Comparison of ENCODE assay signal across 20 cellular contexts in the genomic region with DNA sequence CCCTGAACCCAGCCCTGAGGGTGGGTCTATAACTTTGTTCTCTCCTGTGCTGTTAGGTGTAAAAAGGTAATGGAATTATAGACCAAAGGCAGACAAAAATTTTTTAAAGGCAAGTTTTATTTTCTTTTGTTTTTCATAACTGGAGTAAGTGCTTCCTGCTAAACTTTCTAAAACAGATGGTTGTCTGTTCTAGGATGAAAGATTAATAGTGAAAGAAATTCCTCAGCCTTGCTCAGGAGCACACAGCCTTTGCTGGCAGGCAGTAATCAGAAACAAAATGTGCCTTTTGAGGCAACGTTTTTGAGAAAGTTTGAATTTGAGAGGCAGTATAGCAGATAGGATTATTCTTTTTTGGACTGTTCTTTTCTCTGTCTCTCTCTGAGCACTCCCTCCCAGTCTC.
"Had no signal": no experiment of that assay in that cellular context is flagged by ENCODE, and none has a peak within 500 bp of the region (broad histone marks: within the 10 kb centered on the region; RNA-seq: fewer than 3 reads in every experiment).

No MANE protein-coding gene starts in this region.

- DNase-seq: activated CD4-positive, alpha-beta T cell treated with anti-CD3 and anti-CD28 coated beads, Interleukin-2, amount 50 U/mL, for 1 hour; activated CD4-positive, CD25-positive, alpha-beta regulatory T cell treated with anti-CD3 and anti-CD28 coated beads, Interleukin-2, amount 50 U/mL, for 72 hours; activated CD8-positive, alpha-beta memory T cell treated with anti-CD3 and anti-CD28 coated beads for 24 hours; activated CD8-positive, alpha-beta memory T cell treated with anti-CD3 and anti-CD28 coated beads, Interleukin-2, amount 50 U/mL, for 48 hours; activated effector memory CD4-positive, alpha-beta T cell treated with anti-CD3 and anti-CD28 coated beads, Interleukin-2, amount 50 U/mL, for 16 hours; activated naive CD4-positive, alpha-beta T cell treated with anti-CD3 and anti-CD28 coated beads, Interleukin-2, amount 50 U/mL, for 16 hours; activated T-cell treated with anti-CD3 and anti-CD28 coated beads, Interleukin-2, amount 50 U/mL, for 72 hours; effector CD8-positive, alpha-beta T cell; left ventricle myocardium superior; mesenchymal stem cell; naive thymus-derived CD4-positive, alpha-beta T cell; occipital lobe; stimulated activated CD4-positive, alpha-beta T cell treated with anti-CD3 and anti-CD28 coated beads, Interleukin-12 subunit alpha, Interleukin-12 subunit beta, amount 100 ng/mL, for 4 hours; stimulated activated CD4-positive, alpha-beta T cell treated with anti-CD3 and anti-CD28 coated beads, Interleukin-1b, Interleukin-23, amount 100 ng/mL, for 48 hours; stimulated activated CD8-positive, alpha-beta memory T cell treated with anti-CD3 and anti-CD28 coated beads, Interleukin-4, amount 100 ng/mL, for 48 hours; stimulated activated naive CD4-positive, alpha-beta T cell; T-helper 2 cell; thyroid gland had no signal

- H3K36me3 ChIP-seq: esophagus muscularis mucosa, thyroid gland had no signal

- H3K27ac ChIP-seq: esophagus muscularis mucosa, thyroid gland, VCaP had no signal

- H3K4me3 ChIP-seq: esophagus muscularis mucosa, thyroid gland had no signal

- H3K4me1 ChIP-seq: esophagus muscularis mucosa, thyroid gland had no signal

- ATAC-seq: activated T-cell treated with anti-CD3 and anti-CD28 coated beads, Interleukin-2, amount 50 U/mL, for 72 hours; left ventricle myocardium superior; naive thymus-derived CD4-positive, alpha-beta T cell had no signal

- H3K27me3 ChIP-seq: esophagus muscularis mucosa, thyroid gland had no signal

- H3K9me3 ChIP-seq: esophagus muscularis mucosa, thyroid gland had no signal
